ENCODE assay signal across 9 cellular contexts in genomic region chr13:92187378-92187989, GRCh38.
DNase-seq lines count a peak whose midpoint lies in the region; ATAC-seq and TF ChIP-seq lines count a peak whose summit lies in the region.
"Had no signal": no experiment of that assay in that cellular context is flagged by ENCODE, and none has a peak within 500 bp of the region (broad histone marks: within the 10 kb centered on the region; RNA-seq: fewer than 3 reads in every experiment).

No MANE protein-coding gene starts in this region.

- no peak overlapping the region for H3K27ac Mint-ChIP-seq in activated CD8-positive, alpha-beta T cell treated with anti-CD3 and anti-CD28 coated beads for 36 hours
- no peak overlapping the region for H3K27ac Mint-ChIP-seq in activated T-cell treated with anti-CD3 and anti-CD28 coated beads, Interleukin-2, amount 50 U/mL, for 24 hours

- H3K9me3 Mint-ChIP-seq in activated CD8-positive, alpha-beta T cell treated with anti-CD3 and anti-CD28 coated beads for 36 hours, result no peaks in the 10 kb centered on the region
- no peaks in the 10 kb centered on the region for H3K9me3 Mint-ChIP-seq in activated T-cell treated with anti-CD3 and anti-CD28 coated beads, Interleukin-2, amount 50 U/mL, for 24 hours

- TF ChIP-seq CTCF in activated CD8-positive, alpha-beta T cell treated with anti-CD3 and anti-CD28 coated beads for 36 hours (IDR thresholded peaks at IDR 0.05), result peak; percentile 78
- TF ChIP-seq CTCF in tibial artery (IDR thresholded peaks at IDR 0.05), result peak; percentile 63 to 78

- H3K36me3 Mint-ChIP-seq in activated CD8-positive, alpha-beta T cell treated with anti-CD3 and anti-CD28 coated beads for 36 hours (ENCODE audit: low read depth), result no peaks in the 10 kb centered on the region
- no peaks in the 10 kb centered on the region for H3K36me3 Mint-ChIP-seq in activated T-cell treated with anti-CD3 and anti-CD28 coated beads, Interleukin-2, amount 50 U/mL, for 24 hours (ENCODE audit: low read depth)

- no peaks in the 10 kb centered on the region for H3K9me3 ChIP-seq in tibial artery

- CTCF ChIA-PET in activated CD8-positive, alpha-beta T cell treated with anti-CD3 and anti-CD28 coated beads for 36 hours (lab: Charles Lee), result interaction anchor here (0.7 to 1.5 kb wide), 4 partner anchors 10 to 32 kb away, joined by 3 to 9 read pairs (median 4); no protein-coding TSS in a partner anchor

- no peaks in the 10 kb centered on the region for H3K4me1 Mint-ChIP-seq in activated CD8-positive, alpha-beta T cell treated with anti-CD3 and anti-CD28 coated beads for 36 hours (ENCODE audit: low read depth)
- no peaks in the 10 kb centered on the region for H3K4me1 Mint-ChIP-seq in activated T-cell treated with anti-CD3 and anti-CD28 coated beads, Interleukin-2, amount 50 U/mL, for 24 hours (ENCODE audit: low read depth)

- H3K4me3 Mint-ChIP-seq in activated CD8-positive, alpha-beta T cell treated with anti-CD3 and anti-CD28 coated beads for 36 hours, result no peak overlapping the region
- no peak overlapping the region for H3K4me3 Mint-ChIP-seq in activated T-cell treated with anti-CD3 and anti-CD28 coated beads, Interleukin-2, amount 50 U/mL, for 24 hours

- ATAC-seq in GM18499 (IDR thresholded peaks at IDR 0.05; ENCODE audit: insufficient read depth, unreplicated experiment) (peak; percentile 88), HG02852 (IDR thresholded peaks at IDR 0.05; ENCODE audit: unreplicated experiment) (peak; percentile 82)
- ATAC-seq in activated CD8-positive, alpha-beta T cell treated with anti-CD3 and anti-CD28 coated beads for 36 hours, result peak; percentile 49

- no peaks in the 10 kb centered on the region for H3K36me3 ChIP-seq in tibial artery

- H3K4me1 ChIP-seq in tibial artery, result no peaks in the 10 kb centered on the region

- no peak overlapping the region for H3K4me3 ChIP-seq in tibial artery
- H3K4me3 ChIP-seq: skin epidermis had no signal

- POLR2A ChIA-PET in activated CD8-positive, alpha-beta T cell treated with anti-CD3 and anti-CD28 coated beads for 36 hours (lab: Charles Lee), result interaction anchor here (0.6 kb wide), 1 partner anchor 112 kb away, joined by 3 read pairs; no protein-coding TSS in a partner anchor

- peak; percentile 41 for DNase-seq in CD1c-positive myeloid dendritic cell (ENCODE audit: extremely low spot score)
- DNase-seq in NCI-H146 treated with DMSO at 0.1 percent for 48 hours (lab: John Stamatoyannopoulos, UW; ENCODE audit: unreplicated experiment), result peak; percentile 68
- DNase-seq in activated CD8-positive, alpha-beta T cell treated with anti-CD3 and anti-CD28 coated beads for 36 hours, result peak; percentile 15
- peak; percentile 44 for DNase-seq in iPS-NIHi11 (ENCODE audit: low spot score)
- no peak for DNase-seq in tibial artery
- DNase-seq in activated T-cell treated with anti-CD3 and anti-CD28 coated beads, Interleukin-2, amount 50 U/mL, for 24 hours, result no peak

- no peaks in the 10 kb centered on the region for H3K27me3 Mint-ChIP-seq in activated CD8-positive, alpha-beta T cell treated with anti-CD3 and anti-CD28 coated beads for 36 hours
- peaks cover 4% of the 10 kb centered on the region for H3K27me3 Mint-ChIP-seq in activated T-cell treated with anti-CD3 and anti-CD28 coated beads, Interleukin-2, amount 50 U/mL, for 24 hours

- no peak overlapping the region for H3K27ac ChIP-seq in tibial artery
- H3K27ac ChIP-seq: skin epidermis had no signal

- no peaks in the 10 kb centered on the region for H3K27me3 ChIP-seq in tibial artery

- intact Hi-C loops in activated CD8-positive, alpha-beta T cell treated with anti-CD3 and anti-CD28 coated beads for 36 hours (cut with micrococcal nuclease), result no loop called here
- intact Hi-C loops in tibial artery (cut with DNase I; ENCODE audit: low total_unique reads), result no loop called here

Comparison
In these comparisons a context has a peak if more than half of its experiments do, and no peak if none do; other contexts are left out.
1. DNase-seq: peak in CD1c-positive myeloid dendritic cell (single experiment), NCI-H146 treated with DMSO at 0.1 percent for 48 hours (single experiment), activated CD8-positive, alpha-beta T cell treated with anti-CD3 and anti-CD28 coated beads for 36 hours (single experiment) and iPS-NIHi11 (single experiment); none in tibial artery (0 of 2) and activated T-cell treated with anti-CD3 and anti-CD28 coated beads, Interleukin-2, amount 50 U/mL, for 24 hours (single experiment).
2. Peak in every context shown above with its lines, with median percentiles within 50 percentile points of each other: ATAC-seq.